Comparison of ENCODE assay signal across 22 cellular contexts in genomic region chr15:51318382-51319150, GRCh38. TPM values are rescaled to one million over a fixed set of nuclear protein-coding genes. Genes with fewer than 3 reads are reported as not detected.
DNase-seq lines count a peak whose midpoint lies in the region; ATAC-seq, FAIRE-seq and TF ChIP-seq lines count a peak whose summit lies in the region.
"Had no signal": no experiment of that assay in that cellular context is flagged by ENCODE, and none has a peak within 500 bp of the region (broad histone marks: within the 10 kb centered on the region; RNA-seq: fewer than 3 reads in every experiment).

No MANE protein-coding gene starts in this region.

- H3K9ac ChIP-seq in HepG2 (ENCODE audit: insufficient read depth, low read depth, low read length), result peak overlapping the region; percentile 55

- intact Hi-C loops in HepG2 (cut with micrococcal nuclease; ENCODE audit: unreplicated experiment) (no loop called here), right lobe of liver (cut with DNase I) (no loop called here), left lung (cut with DNase I) (no loop called here)

- DNase-seq in HepG2 (ENCODE audit: low spot score) (peak; percentile 91), right lobe of liver (no peak), choroid plexus epithelial cell (ENCODE audit: low read depth) (peak; percentile 74), left lung (no peak), DMS79 (lab: John Stamatoyannopoulos, UW) (no peak), GM13976 (ENCODE audit: low spot score) (no peak)
- DNase-seq: ACHN; activated CD8-positive, alpha-beta memory T cell treated with anti-CD3 and anti-CD28 coated beads for 24 hours; amygdala; CD4-positive, alpha-beta memory T cell; dermis blood vessel endothelial cell; Karpas-422; NCI-H1436 treated with DMSO at 0.1 percent for 48 hours; NCI-H345; stomach; T-helper 1 cell had no signal

- TF ChIP-seq POLR2A in HepG2 (IDR thresholded peaks at IDR 0.05; ENCODE audit: insufficient read depth in 1 of 2, low read depth in 2 of 2, low read length in 2 of 2) (peak in 1 of 2 experiments; percentile 59; a peak in 1 of 4 replicates), right lobe of liver (IDR thresholded peaks at IDR 0.05) (no peak)

- peak; percentile 65 for ATAC-seq in HepG2
- ATAC-seq in right lobe of liver, result no peak
- ATAC-seq in left lung, result peak; percentile 45
- no peak for ATAC-seq in GM21390 (IDR thresholded peaks at IDR 0.05; ENCODE audit: unreplicated experiment)
- ATAC-seq in HG02870 (IDR thresholded peaks at IDR 0.05; ENCODE audit: unreplicated experiment), result no peak
- ATAC-seq: GM23338 had no signal

- H3K4me1 ChIP-seq in HepG2 (ENCODE audit: insufficient read depth, low read length) (peaks cover 79% of the 10 kb centered on the region), right lobe of liver (no peaks in the 10 kb centered on the region), left lung (peaks cover 0 to 23% of the 10 kb centered on the region in 2 donors)

- POLR2A ChIA-PET in HepG2 (lab: Yijun Ruan, JAX), result interaction anchor here (1.1 kb wide), 1 partner anchor 18 kb away, joined by 5 read pairs; no protein-coding TSS in a partner anchor

- WGBS in HepG2 (ENCODE audit: low lambda C conversion rate), result 2% methylated on average over 7 of the region's 7 CpGs
- 30% methylated on average over 7 of the region's 7 CpGs for WGBS in right lobe of liver (ENCODE audit: insufficient coverage, low coverage, low lambda C conversion rate, missing lambda C conversion rate)

- no peaks in the 10 kb centered on the region for H3K79me2 ChIP-seq in HepG2 (ENCODE audit: insufficient read depth, low read length)

- peak overlapping the region; percentile 76 for H3K4me2 ChIP-seq in HepG2 (ENCODE audit: low read depth, low read length)
- H3K4me2 ChIP-seq: GM23338 had no signal

- H3K36me3 ChIP-seq in HepG2 (replicated peaks in 1 of 2; ENCODE audit: control insufficient read depth in 1 of 2, insufficient read depth in 2 of 2, low read length in 2 of 2) (no peaks in the 10 kb centered on the region), right lobe of liver (no peaks in the 10 kb centered on the region), left lung (no peaks in the 10 kb centered on the region)
- H3K36me3 ChIP-seq: stomach, vagina had no signal

- H3K4me3 ChIP-seq in HepG2 (replicated peaks in 1 of 3; ENCODE audit: insufficient read depth in 1 of 3, low read depth in 2 of 3, low read length in 3 of 3) (peak overlapping the region; percentile 13 to 58 (median 25); a peak in 5 of 6 replicates), right lobe of liver (no peak overlapping the region), choroid plexus epithelial cell (ENCODE audit: low read depth, low read length) (no peak overlapping the region), left lung (no peak overlapping the region)
- H3K4me3 ChIP-seq: GM23338, stomach, vagina had no signal

- H3K9me3 ChIP-seq in HepG2 (ENCODE audit: low read length), result no peaks in the 10 kb centered on the region
- no peaks in the 10 kb centered on the region for H3K9me3 ChIP-seq in right lobe of liver
- no peaks in the 10 kb centered on the region for H3K9me3 ChIP-seq in left lung
- H3K9me3 ChIP-seq: stomach, vagina had no signal

- no peak for TF ChIP-seq RAD21 in HepG2 (CRISPR knock-in tag; IDR thresholded peaks at IDR 0.05)

- CTCF ChIA-PET in HepG2 (lab: Yijun Ruan, JAX; ENCODE audit: low intra/inter-chr PET ratio, low total read pairs), result no interaction called here

- H3K27ac ChIP-seq in HepG2 (ENCODE audit: extremely low read length, insufficient read depth, low read length), result peak overlapping the region; percentile 88
- H3K27ac ChIP-seq in right lobe of liver, result no peak overlapping the region
- H3K27ac ChIP-seq in left lung, result peak overlapping the region in 1 of 2 donors; percentile 37
- H3K27ac ChIP-seq: stomach, vagina had no signal

- TF ChIP-seq CTCF in HepG2 (CRISPR knock-in tag; IDR thresholded peaks at IDR 0.05) (no peak), right lobe of liver (IDR thresholded peaks at IDR 0.05) (no peak), choroid plexus epithelial cell (conservative IDR thresholded peaks at IDR 0.05; ENCODE audit: low read depth, low read length) (no peak), left lung (IDR thresholded peaks at IDR 0.05) (no peak), GM13976 (IDR thresholded peaks at IDR 0.05; ENCODE audit: borderline replicate concordance, control extremely low read depth, extremely low read depth, insufficient read depth, missing control alignments) (no peak)

- in situ Hi-C loops in HepG2 (cut with HindIII; ENCODE audit: extremely low pct_ligation_motif_present, low pct_unique_long_range_greater_than_20kb) (no loop called here), GM13976 (cut with MboI; ENCODE audit: low sequenced_read_pairs, unreplicated experiment) (no loop called here)

- H4K20me1 ChIP-seq in HepG2 (ENCODE audit: insufficient read depth, low read length), result no peaks in the 10 kb centered on the region

- TF ChIP-seq EP300 in HepG2 (IDR thresholded peaks at IDR 0.05; ENCODE audit: low read depth in 2 of 2, low read length in 2 of 2) (peak; percentile 41 to 42; a peak in 2 of 4 replicates), HepG2 (CRISPR knock-in tag; IDR thresholded peaks at IDR 0.05; ENCODE audit: borderline replicate concordance) (peak; percentile 10; the same call in 1 of the 2 replicates)

- peak; percentile 90 for FAIRE-seq in HepG2 (lab: Jason Lieb, UNC)
- FAIRE-seq: GM12891 had no signal

- BruUV-seq in HepG2 (replicated peaks; lab: Mats Ljungman, UMichigan), result no TSS peak

- H3K27me3 ChIP-seq in HepG2 (ENCODE audit: control insufficient read depth in 1 of 2, insufficient read depth in 2 of 2, low read length in 2 of 2) (no peaks in the 10 kb centered on the region), right lobe of liver (no peaks in the 10 kb centered on the region), left lung (no peaks in the 10 kb centered on the region)
- H3K27me3 ChIP-seq: stomach, vagina had no signal

- H2AFZ ChIP-seq in HepG2 (ENCODE audit: low read length), result peak overlapping the region; percentile 10
- H2AFZ ChIP-seq: GM23338 had no signal

TF ChIP-seq in HepG2, 621 proteins besides CTCF, POLR2A, EP300 and RAD21 (continues in another document):
- peak; percentile 73; the same call in 1 of the 2 replicates for TF ChIP-seq ZNF556 (CRISPR knock-in tag; IDR thresholded peaks at IDR 0.05; ENCODE audit: borderline replicate concordance)
- no peak for TF ChIP-seq IRF2 (CRISPR knock-in tag; IDR thresholded peaks at IDR 0.05)

RNA-seq across cellular contexts. Expression of gene CYP19A1, which starts 19.8 kb away (rescaled TPM):
- total RNA-seq in HepG2 (2016; rRNA removed; fragmentation: Illumina TruSeq; extraction: Trizol), result 9.1 and 10.9 TPM in 2 replicates
- 1.5 and 2.4 TPM in 2 replicates for total RNA-seq in HepG2 (2016; cell fraction: cytosol; rRNA removed; fragmentation: Illumina TruSeq; extraction: Trizol; ENCODE audit: low read depth)
- 9.6 and 9.7 TPM in 2 replicates for total RNA-seq in HepG2 (2016; cell fraction: insoluble cytoplasmic fraction; rRNA removed; fragmentation: Illumina TruSeq; extraction: Trizol)
- total RNA-seq in HepG2 (2016; cell fraction: membrane; rRNA removed; fragmentation: Illumina TruSeq; extraction: Trizol), result 6.7 and 9.2 TPM in 2 replicates
- 13.6 and 15.6 TPM in 2 replicates for total RNA-seq in HepG2 (2016; cell fraction: nucleus; rRNA removed; fragmentation: Illumina TruSeq; extraction: Trizol)
- 23.0 and 23.9 TPM in 2 replicates for polyA plus RNA-seq in HepG2 (2011; rRNA removed)
- 28.9 and 50.2 TPM in 2 replicates for polyA plus RNA-seq in HepG2 (2011; cell fraction: cytosol; rRNA removed)
- 15.5 and 19.9 TPM in 2 replicates for polyA plus RNA-seq in HepG2 (2011; cell fraction: nucleus; rRNA removed)
- 25.6 and 28.5 TPM in 2 replicates for polyA plus RNA-seq in HepG2 (2012)
- polyA plus RNA-seq in HepG2 (2016; cell fraction: cytosol; fragmentation: Illumina TruSeq; extraction: Trizol; ENCODE audit: low read depth), result 2.6 and 3.1 TPM in 2 replicates
- polyA plus RNA-seq in HepG2 (2016; cell fraction: insoluble cytoplasmic fraction; fragmentation: Illumina TruSeq; extraction: Trizol; ENCODE audit: low read depth), result 4.9 and 8.2 TPM in 2 replicates
- 2.7 and 2.9 TPM in 2 replicates for polyA plus RNA-seq in HepG2 (2016; cell fraction: membrane; fragmentation: Illumina TruSeq; extraction: Trizol; ENCODE audit: low read depth)
- polyA plus RNA-seq in HepG2 (2016; cell fraction: nucleus; fragmentation: Illumina TruSeq; extraction: Trizol; ENCODE audit: insufficient read depth, low read depth), result 8.2 and 8.3 TPM in 2 replicates
- 67.8 TPM in 1 of 2 replicates, not detected in the other for polyA minus RNA-seq in HepG2 (2011; rRNA and poly(A)+ RNA removed; ENCODE audit: low replicate concordance)
- polyA minus RNA-seq in HepG2 (2011; cell fraction: cytosol; rRNA and poly(A)+ RNA removed), result 24.8 and 37.2 TPM in 2 replicates
- 31.2 and 42.5 TPM in 2 replicates for polyA minus RNA-seq in HepG2 (2011; cell fraction: nucleus; rRNA and poly(A)+ RNA removed)
- not detected for total RNA-seq in right lobe of liver
- 1 to 10 TPM in 1 of 2 donors, under 1 TPM in 1; 0.96 to 7.1 TPM for total RNA-seq in left lung
- total RNA-seq: CD4-positive, alpha-beta memory T cell; dermis blood vessel endothelial cell; GM23338; progenitor cell of endocrine pancreas had no signal
- polyA plus RNA-seq: CD4-positive, alpha-beta memory T cell had no signal

RNA-seq across cellular contexts. Expression of gene GLDN, which starts 22.9 kb away (rescaled TPM):
- 0.59 and 0.86 TPM in 2 replicates for total RNA-seq in HepG2 (2016; rRNA removed; fragmentation: Illumina TruSeq; extraction: Trizol)
- total RNA-seq in HepG2 (2016; cell fraction: cytosol; rRNA removed; fragmentation: Illumina TruSeq; extraction: Trizol; ENCODE audit: low read depth), result 0.10 TPM in 1 of 2 replicates, not detected in the other
- 0.82 and 0.89 TPM in 2 replicates for total RNA-seq in HepG2 (2016; cell fraction: insoluble cytoplasmic fraction; rRNA removed; fragmentation: Illumina TruSeq; extraction: Trizol)
- 0.31 and 0.37 TPM in 2 replicates for total RNA-seq in HepG2 (2016; cell fraction: membrane; rRNA removed; fragmentation: Illumina TruSeq; extraction: Trizol)
- total RNA-seq in HepG2 (2016; cell fraction: nucleus; rRNA removed; fragmentation: Illumina TruSeq; extraction: Trizol), result 1.6 and 2.0 TPM in 2 replicates
- polyA plus RNA-seq in HepG2 (2011; rRNA removed), result 1.0 and 1.5 TPM in 2 replicates
- 0.38 and 0.44 TPM in 2 replicates for polyA plus RNA-seq in HepG2 (2011; cell fraction: cytosol; rRNA removed)
- 2.3 and 2.8 TPM in 2 replicates for polyA plus RNA-seq in HepG2 (2011; cell fraction: nucleus; rRNA removed)
- 1.0 and 1.7 TPM in 2 replicates for polyA plus RNA-seq in HepG2 (2012)
- polyA plus RNA-seq in HepG2 (2016; cell fraction: cytosol; fragmentation: Illumina TruSeq; extraction: Trizol; ENCODE audit: low read depth), result 0.06 TPM in 1 of 2 replicates, not detected in the other
- 0.37 TPM in 2 replicates for polyA plus RNA-seq in HepG2 (2016; cell fraction: insoluble cytoplasmic fraction; fragmentation: Illumina TruSeq; extraction: Trizol; ENCODE audit: low read depth)
- polyA plus RNA-seq in HepG2 (2016; cell fraction: membrane; fragmentation: Illumina TruSeq; extraction: Trizol; ENCODE audit: low read depth), result 0.20 and 0.24 TPM in 2 replicates
- polyA plus RNA-seq in HepG2 (2016; cell fraction: nucleus; fragmentation: Illumina TruSeq; extraction: Trizol; ENCODE audit: insufficient read depth, low read depth), result 2.0 and 2.3 TPM in 2 replicates
- 1.5 TPM in 1 of 2 replicates, not detected in the other for polyA minus RNA-seq in HepG2 (2011; rRNA and poly(A)+ RNA removed; ENCODE audit: low replicate concordance)
- 0.26 and 0.49 TPM in 2 replicates for polyA minus RNA-seq in HepG2 (2011; cell fraction: cytosol; rRNA and poly(A)+ RNA removed)
- 4.9 and 5.5 TPM in 2 replicates for polyA minus RNA-seq in HepG2 (2011; cell fraction: nucleus; rRNA and poly(A)+ RNA removed)
- under 1 TPM; 0.18 to 0.81 (median 0.43) TPM for total RNA-seq in right lobe of liver
- total RNA-seq in left lung, result 10 to 100 TPM; 20.5 to 58.6 TPM
- total RNA-seq: CD4-positive, alpha-beta memory T cell; dermis blood vessel endothelial cell had no signal
- polyA plus RNA-seq: CD4-positive, alpha-beta memory T cell had no signal

Comparison
In these comparisons a context has a peak if more than half of its experiments do, and no peak if none do; other contexts are left out.
1. ATAC-seq: peak in HepG2 (single experiment) and left lung (single experiment); none in right lobe of liver (0 of 4), GM21390 (single experiment) and HG02870 (single experiment).
2. DNase-seq: peak in HepG2 (single experiment) and choroid plexus epithelial cell (single experiment); none in right lobe of liver (0 of 3), left lung (0 of 2), DMS79 (single experiment) and GM13976 (single experiment).
3. H3K4me3 ChIP-seq: peak in HepG2 (3 of 3); none in right lobe of liver (0 of 3), choroid plexus epithelial cell (single experiment) and left lung (0 of 2).
4. RNA of gene GLDN, which starts 22.9 kb away (total RNA-seq): 20.5 to 58.6 TPM in left lung; 0.10 to 2.0 TPM in HepG2 and 0.18 to 0.81 TPM in right lobe of liver; every median in the first group is over 4 times any median in the second.